Comparison of ENCODE assay signal across 17 cellular contexts in the genomic region with DNA sequence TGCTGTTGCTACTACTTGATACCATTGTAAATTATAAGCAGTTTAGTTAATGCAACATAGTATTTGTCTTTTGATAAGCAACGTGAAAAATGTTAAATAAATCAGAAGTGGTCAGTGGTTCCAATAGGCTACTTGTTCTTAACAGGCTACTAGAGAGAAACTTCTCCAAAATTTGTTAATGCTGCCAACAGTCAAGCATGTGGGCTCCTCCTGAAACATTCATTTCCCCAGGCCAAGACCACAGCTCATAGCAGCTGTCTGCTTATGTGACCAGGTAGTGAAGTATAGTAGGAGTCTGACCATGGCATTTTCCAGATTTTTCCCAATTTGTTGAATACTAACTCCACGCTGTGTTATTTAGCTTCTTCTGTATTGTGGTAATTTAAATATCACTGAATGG.
"Had no signal": no experiment of that assay in that cellular context is flagged by ENCODE, and none has a peak within 500 bp of the region (broad histone marks: within the 10 kb centered on the region; RNA-seq: fewer than 3 reads in every experiment).

No MANE protein-coding gene starts in this region.

- H3K27me3 ChIP-seq: colonic mucosa, esophagus squamous epithelium, gastroesophageal sphincter, ovary, uterus had no signal

- H3K4me1 ChIP-seq: uterus had no signal

- DNase-seq: colonic mucosa; dermis blood vessel endothelial cell; esophagus squamous epithelium; foreskin fibroblast; glutamatergic neuron; immature natural killer cell; left ventricle myocardium superior; mesendoderm; naive thymus-derived CD8-positive, alpha-beta T cell; ovary; right cardiac atrium; stimulated activated CD4-positive, alpha-beta T cell treated with anti-CD3 and anti-CD28 coated beads, Interleukin-2, amount 100 ng/mL, for 48 hours; stimulated activated naive CD4-positive, alpha-beta T cell treated with Interleukin-2 at 50 U/mL for 16 hours; trophoblast cell; uterus had no signal

- ATAC-seq: gastroesophageal sphincter; left ventricle myocardium superior; naive thymus-derived CD8-positive, alpha-beta T cell had no signal

- H3K27ac ChIP-seq: colonic mucosa, esophagus squamous epithelium, ovary, uterus had no signal

- H3K27ac Mint-ChIP-seq: immature natural killer cell had no signal

- H3K9me3 ChIP-seq: colonic mucosa, esophagus squamous epithelium, gastroesophageal sphincter, ovary, uterus had no signal

- H3K4me3 Mint-ChIP-seq: immature natural killer cell; naive thymus-derived CD8-positive, alpha-beta T cell had no signal

- H3K4me3 ChIP-seq: colonic mucosa, esophagus squamous epithelium, gastroesophageal sphincter, ovary, smooth muscle cell, uterus had no signal

- H3K27me3 Mint-ChIP-seq: naive thymus-derived CD8-positive, alpha-beta T cell had no signal

- H3K36me3 ChIP-seq: colonic mucosa, ovary, uterus had no signal
